Comparison of ENCODE assay signal across 18 cellular contexts in the genomic region with DNA sequence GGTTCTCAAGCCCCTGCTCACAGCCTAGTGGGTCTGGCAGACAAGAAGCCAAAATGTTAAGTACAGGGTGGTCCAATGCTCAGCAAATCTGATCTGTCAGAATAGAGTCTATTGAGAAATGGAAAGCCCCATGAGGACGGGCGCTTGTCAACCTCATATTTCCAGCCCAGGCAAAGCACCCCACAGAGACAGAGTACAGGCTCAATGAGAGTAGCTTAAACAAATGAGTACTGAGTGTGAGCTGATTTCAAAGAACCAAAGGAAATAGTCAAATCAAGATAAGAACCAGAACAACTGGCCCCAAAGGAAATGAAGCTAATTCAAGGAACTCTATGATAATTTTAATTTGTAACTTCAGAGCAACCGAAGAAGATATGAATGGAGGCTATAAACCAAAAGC. TPM values are rescaled to one million over a fixed set of nuclear protein-coding genes. Genes with fewer than 3 reads are reported as not detected.
"Had no signal": no experiment of that assay in that cellular context is flagged by ENCODE, and none has a peak within 500 bp of the region (broad histone marks: within the 10 kb centered on the region; RNA-seq: fewer than 3 reads in every experiment).

No MANE protein-coding gene starts in this region.

- H3K4me3 Mint-ChIP-seq: mesothelial cell of epicardium, nephron progenitor cell had no signal

- ATAC-seq: esophagus mucosa, gastroesophageal sphincter, heart right ventricle, left lung had no signal

- H3K4me1 Mint-ChIP-seq: mesothelial cell of epicardium had no signal

- H3K27ac Mint-ChIP-seq: mesothelial cell of epicardium had no signal

- DNase-seq: activated CD4-positive, alpha-beta T cell treated with anti-CD3 and anti-CD28 coated beads for 4 hours; activated naive CD4-positive, alpha-beta T cell treated with Interleukin-2 at 50 U/mL for 16 hours; aorta; brain microvascular endothelial cell; cortex of kidney; heart right ventricle; left lung; nephron progenitor cell; occipital lobe; posterior cingulate gyrus; spleen; stimulated activated naive CD4-positive, alpha-beta T cell; T-helper 9 cell; WERI-Rb-1 had no signal

- H3K9me3 Mint-ChIP-seq: mesothelial cell of epicardium, nephron progenitor cell had no signal

- H3K36me3 Mint-ChIP-seq: mesothelial cell of epicardium had no signal

RNA-seq across cellular contexts. Expression of a gene that starts 51.9 kb away (rescaled TPM):
- total RNA-seq: ureter had no signal
